In genomic region chr6:166588691-166589333, GRCh38 we compare ENCODE assay signal across 2 cellular contexts.
TF ChIP-seq lines count a peak whose summit lies in the region.

No MANE protein-coding gene starts in this region.

TF ChIP-seq in IMR-90, 13 proteins besides CTCF, POLR2A, EP300 and RAD21:
- TF ChIP-seq SMC3 (IDR thresholded peaks at IDR 0.05; ENCODE audit: low read depth, low read length) (no peak), FOS (IDR thresholded peaks at IDR 0.05; ENCODE audit: low read depth, low read length) (0 out of 2 replicates have a peak, but pooled peaks have one; percentile 15)

TF ChIP-seq in H1, 55 proteins besides CTCF, POLR2A, EP300 and RAD21:
- TF ChIP-seq JUN (IDR thresholded peaks at IDR 0.05; ENCODE audit: low read depth, low read length) (no peak), TEAD4 (IDR thresholded peaks at IDR 0.05; ENCODE audit: low read depth, low read length) (peak; percentile 25; the same call in 1 of the 2 replicates), GABPA (IDR thresholded peaks at IDR 0.05; ENCODE audit: borderline replicate concordance, insufficient read depth, low read length) (no peak)
